2 cellular contexts compared by ENCODE assay signal in genomic region chr14:52583544-52583943, GRCh38.
TF ChIP-seq lines count a peak whose summit lies in the region.

No MANE protein-coding gene starts in this region.

TF ChIP-seq in A549, 52 proteins besides CTCF, POLR2A, EP300 and RAD21 (continued from another document):
- TF ChIP-seq ATOH8 (CRISPR knock-in tag; IDR thresholded peaks at IDR 0.05; ENCODE audit: low read depth) (no peak), MAZ (IDR thresholded peaks at IDR 0.05; ENCODE audit: borderline replicate concordance, low read depth, low read length) (no peak), RNF2 (IDR thresholded peaks at IDR 0.05; ENCODE audit: borderline replicate concordance, low read depth) (no peak), RARB (CRISPR knock-in tag; IDR thresholded peaks at IDR 0.05) (no peak), CBX8 (IDR thresholded peaks at IDR 0.05) (no peak), NFE2L2 (conservative IDR thresholded peaks at IDR 0.05; ENCODE audit: low read length) (0 out of 2 replicates have a peak, but pooled peaks have one; percentile 37), MAFK (IDR thresholded peaks at IDR 0.05; ENCODE audit: partially characterized antibody) (peak; percentile 76)
- TF ChIP-seq, protein P1, sequence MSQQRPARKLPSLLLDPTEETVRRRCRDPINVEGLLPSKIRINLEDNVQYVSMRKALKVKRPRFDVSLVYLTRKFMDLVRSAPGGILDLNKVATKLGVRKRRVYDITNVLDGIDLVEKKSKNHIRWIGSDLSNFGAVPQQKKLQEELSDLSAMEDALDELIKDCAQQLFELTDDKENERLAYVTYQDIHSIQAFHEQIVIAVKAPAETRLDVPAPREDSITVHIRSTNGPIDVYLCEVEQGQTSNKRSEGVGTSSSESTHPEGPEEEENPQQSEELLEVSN (IDR thresholded peaks at IDR 0.05; ENCODE audit: borderline replicate concordance, low read depth) = no peak
- TF ChIP-seq, protein P2, sequence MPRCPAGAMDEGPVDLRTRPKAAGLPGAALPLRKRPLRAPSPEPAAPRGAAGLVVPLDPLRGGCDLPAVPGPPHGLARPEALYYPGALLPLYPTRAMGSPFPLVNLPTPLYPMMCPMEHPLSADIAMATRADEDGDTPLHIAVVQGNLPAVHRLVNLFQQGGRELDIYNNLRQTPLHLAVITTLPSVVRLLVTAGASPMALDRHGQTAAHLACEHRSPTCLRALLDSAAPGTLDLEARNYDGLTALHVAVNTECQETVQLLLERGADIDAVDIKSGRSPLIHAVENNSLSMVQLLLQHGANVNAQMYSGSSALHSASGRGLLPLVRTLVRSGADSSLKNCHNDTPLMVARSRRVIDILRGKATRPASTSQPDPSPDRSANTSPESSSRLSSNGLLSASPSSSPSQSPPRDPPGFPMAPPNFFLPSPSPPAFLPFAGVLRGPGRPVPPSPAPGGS (IDR thresholded peaks at IDR 0.05) = no peak

TF ChIP-seq in HCT116, 20 proteins besides CTCF, POLR2A, EP300 and RAD21 (continued from another document):
- TF ChIP-seq, protein P3, sequence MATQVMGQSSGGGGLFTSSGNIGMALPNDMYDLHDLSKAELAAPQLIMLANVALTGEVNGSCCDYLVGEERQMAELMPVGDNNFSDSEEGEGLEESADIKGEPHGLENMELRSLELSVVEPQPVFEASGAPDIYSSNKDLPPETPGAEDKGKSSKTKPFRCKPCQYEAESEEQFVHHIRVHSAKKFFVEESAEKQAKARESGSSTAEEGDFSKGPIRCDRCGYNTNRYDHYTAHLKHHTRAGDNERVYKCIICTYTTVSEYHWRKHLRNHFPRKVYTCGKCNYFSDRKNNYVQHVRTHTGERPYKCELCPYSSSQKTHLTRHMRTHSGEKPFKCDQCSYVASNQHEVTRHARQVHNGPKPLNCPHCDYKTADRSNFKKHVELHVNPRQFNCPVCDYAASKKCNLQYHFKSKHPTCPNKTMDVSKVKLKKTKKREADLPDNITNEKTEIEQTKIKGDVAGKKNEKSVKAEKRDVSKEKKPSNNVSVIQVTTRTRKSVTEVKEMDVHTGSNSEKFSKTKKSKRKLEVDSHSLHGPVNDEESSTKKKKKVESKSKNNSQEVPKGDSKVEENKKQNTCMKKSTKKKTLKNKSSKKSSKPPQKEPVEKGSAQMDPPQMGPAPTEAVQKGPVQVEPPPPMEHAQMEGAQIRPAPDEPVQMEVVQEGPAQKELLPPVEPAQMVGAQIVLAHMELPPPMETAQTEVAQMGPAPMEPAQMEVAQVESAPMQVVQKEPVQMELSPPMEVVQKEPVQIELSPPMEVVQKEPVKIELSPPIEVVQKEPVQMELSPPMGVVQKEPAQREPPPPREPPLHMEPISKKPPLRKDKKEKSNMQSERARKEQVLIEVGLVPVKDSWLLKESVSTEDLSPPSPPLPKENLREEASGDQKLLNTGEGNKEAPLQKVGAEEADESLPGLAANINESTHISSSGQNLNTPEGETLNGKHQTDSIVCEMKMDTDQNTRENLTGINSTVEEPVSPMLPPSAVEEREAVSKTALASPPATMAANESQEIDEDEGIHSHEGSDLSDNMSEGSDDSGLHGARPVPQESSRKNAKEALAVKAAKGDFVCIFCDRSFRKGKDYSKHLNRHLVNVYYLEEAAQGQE (IDR thresholded peaks at IDR 0.05; ENCODE audit: low read depth) = no peak
- TF ChIP-seq ZFX (IDR thresholded peaks at IDR 0.05) (no peak), YY1 (IDR thresholded peaks at IDR 0.05; ENCODE audit: extremely low read depth, insufficient replicate concordance, low read depth, low read length) (no peak), SIN3A (IDR thresholded peaks at IDR 0.05; ENCODE audit: low read depth) (no peak), SRF (IDR thresholded peaks at IDR 0.05; ENCODE audit: low read depth) (no peak), POLR2AphosphoS5 (IDR thresholded peaks at IDR 0.05; ENCODE audit: low read depth, low read length) (no peak)
